Comparison of ENCODE assay signal across 17 cellular contexts in genomic region chr11:85170184-85170583, GRCh38.
A peak's percentile ranks its signal among the peaks of the same experiment; 100 is the strongest.
DNase-seq lines count a peak whose midpoint lies in the region; ATAC-seq and TF ChIP-seq lines count a peak whose summit lies in the region.
"Had no signal": no experiment of that assay in that cellular context is flagged by ENCODE, and none has a peak within 500 bp of the region (broad histone marks: within the 10 kb centered on the region; RNA-seq: fewer than 3 reads in every experiment).

No MANE protein-coding gene starts in this region.

- no peaks in the 10 kb centered on the region for H4K20me1 ChIP-seq in smooth muscle cell (ENCODE audit: low read depth)

- H3K9ac ChIP-seq in smooth muscle cell (ENCODE audit: low read depth): no peak overlapping the region

- TF ChIP-seq CTCF in fibroblast of villous mesenchyme (IDR thresholded peaks at IDR 0.05; ENCODE audit: insufficient read depth, low read depth, low read length): no peak
- TF ChIP-seq CTCF in smooth muscle cell (IDR thresholded peaks at IDR 0.05; ENCODE audit: borderline replicate concordance, insufficient read depth, poor library complexity, severe bottlenecking): no peak
- TF ChIP-seq CTCF in GM13976 (IDR thresholded peaks at IDR 0.05; ENCODE audit: borderline replicate concordance, control extremely low read depth, extremely low read depth, insufficient read depth, missing control alignments): no peak

- no peaks in the 10 kb centered on the region for H3K9me3 ChIP-seq in smooth muscle cell (replicated peaks; ENCODE audit: low read depth)

- H3K79me2 ChIP-seq in smooth muscle cell (ENCODE audit: low read depth): no peaks in the 10 kb centered on the region

- H3K27ac ChIP-seq in smooth muscle cell (ENCODE audit: low read depth): peak overlapping the region; percentile 80

- H3K36me3 ChIP-seq in smooth muscle cell (ENCODE audit: low read depth): no peaks in the 10 kb centered on the region

- in situ Hi-C loops in GM13976 (cut with MboI; ENCODE audit: low sequenced_read_pairs, unreplicated experiment): no loop called here

- H3K4me3 ChIP-seq in fibroblast of villous mesenchyme (ENCODE audit: low read depth, low read length) (no peak overlapping the region), smooth muscle cell (no peak overlapping the region)

- peaks cover 7% of the 10 kb centered on the region for H3K4me1 ChIP-seq in smooth muscle cell (ENCODE audit: low read depth)

- no peak overlapping the region for H2AFZ ChIP-seq in smooth muscle cell (ENCODE audit: low read depth)

- 19% methylated on average over 1 of the region's 1 CpG for WGBS in smooth muscle cell (ENCODE audit: low lambda C conversion rate)

- ATAC-seq in HG02852 (IDR thresholded peaks at IDR 0.05; ENCODE audit: unreplicated experiment): no peak
- ATAC-seq: activated CD8-positive, alpha-beta memory T cell treated with anti-CD3 and anti-CD28 coated beads, Interleukin-2, amount 10 ng/mL, durations not matched to agents 7 days and 5 days; sciatic nerve had no signal

- peak; percentile 27 for DNase-seq in H4 (ENCODE audit: low spot score)
- DNase-seq in RPMI7951 (ENCODE audit: low read depth): peak; percentile 1
- DNase-seq in fibroblast of villous mesenchyme (ENCODE audit: low read depth): peak; percentile 1
- no peak for DNase-seq in smooth muscle cell (lab: John Stamatoyannopoulos, UW; ENCODE audit: unreplicated experiment)
- no peak for DNase-seq in activated CD4-positive, alpha-beta T cell treated with anti-CD3 and anti-CD28 coated beads, Interleukin-2, amount 50 U/mL, for 1 hour
- no peak for DNase-seq in GM13976 (ENCODE audit: low spot score)
- DNase-seq: activated CD8-positive, alpha-beta memory T cell treated with anti-CD3 and anti-CD28 coated beads, Interleukin-2, amount 10 ng/mL, durations not matched to agents 7 days and 5 days; activated naive CD8-positive, alpha-beta T cell treated with anti-CD3 and anti-CD28 coated beads for 36 hours; dermis blood vessel endothelial cell; GOT3; NCI-H1436 treated with DMSO at 0.1 percent for 48 hours; NCI-H524 treated with DMSO at 0.1 percent for 48 hours; nephron progenitor cell; SHP77; substantia nigra had no signal

- H3K27me3 ChIP-seq in smooth muscle cell (ENCODE audit: low read depth): no peaks in the 10 kb centered on the region

- H3F3A ChIP-seq in smooth muscle cell (ENCODE audit: low read depth): peaks cover 2% of the 10 kb centered on the region

- no peak overlapping the region for H3K4me2 ChIP-seq in smooth muscle cell

Comparison
In these comparisons a context has a peak if more than half of its experiments do, and no peak if none do; other contexts are left out.
1. DNase-seq: peak in H4 (single experiment), RPMI7951 (single experiment) and fibroblast of villous mesenchyme (single experiment); none in smooth muscle cell (single experiment), activated CD4-positive, alpha-beta T cell treated with anti-CD3 and anti-CD28 coated beads, Interleukin-2, amount 50 U/mL, for 1 hour (single experiment) and GM13976 (single experiment).